Comparison of ENCODE assay signal across 9 cellular contexts in genomic region chr3:23685484-23686258, GRCh38.
DNase-seq lines count a peak whose midpoint lies in the region; ATAC-seq and TF ChIP-seq lines count a peak whose summit lies in the region.
"Had no signal": no experiment of that assay in that cellular context is flagged by ENCODE, and none has a peak within 500 bp of the region (broad histone marks: within the 10 kb centered on the region; RNA-seq: fewer than 3 reads in every experiment).

No MANE protein-coding gene starts in this region.

- POLR2A ChIA-PET in A673 (lab: Charles Lee; ENCODE audit: low non-redundant PET) = no interaction called here
- POLR2A ChIA-PET in CD4-positive, alpha-beta memory T cell (lab: Charles Lee; ENCODE audit: partially characterized antibody) = no interaction called here

- intact Hi-C loops in A673 (cut with micrococcal nuclease; ENCODE audit: unreplicated experiment) = no loop called here
- intact Hi-C loops in head of caudate nucleus (cut with DNase I) = no loop called here
- intact Hi-C loops in sciatic nerve (cut with DNase I) = no loop called here
- intact Hi-C loops in CD4-positive, alpha-beta memory T cell (cut with micrococcal nuclease) = no loop called here

- peaks cover 0 to 1% (median 0%) of the 10 kb centered on the region in 8 donors for H3K9me3 Mint-ChIP-seq in CD4-positive, alpha-beta memory T cell

- no peak overlapping the region for H3K27ac ChIP-seq in A673 (ENCODE audit: low read depth, low read length, poor library complexity, severe bottlenecking)
- no peak overlapping the region for H3K27ac ChIP-seq in CD4-positive, alpha-beta memory T cell (ENCODE audit: low read depth, low read length)

- H3K36me3 ChIP-seq in A673 (ENCODE audit: insufficient read depth, low read length, poor library complexity, severe bottlenecking) = no peaks in the 10 kb centered on the region
- no peaks in the 10 kb centered on the region for H3K36me3 ChIP-seq in CD4-positive, alpha-beta memory T cell (ENCODE audit: insufficient read depth, low read length)

- H3K36me3 Mint-ChIP-seq in CD4-positive, alpha-beta memory T cell = no peaks in the 10 kb centered on the region
- H3K36me3 Mint-ChIP-seq: activated naive CD8-positive, alpha-beta T cell treated with anti-CD3 and anti-CD28 coated beads, Interleukin-2, amount 10 ng/mL, durations not matched to agents 7 days and 5 days had no signal

- peaks cover 12% of the 10 kb centered on the region for H3K4me1 ChIP-seq in A673 (ENCODE audit: insufficient read depth, low read length, poor library complexity, severe bottlenecking)
- no peaks in the 10 kb centered on the region for H3K4me1 ChIP-seq in CD4-positive, alpha-beta memory T cell (ENCODE audit: insufficient read depth, low read length)

- TF ChIP-seq CTCF in A673 (conservative IDR thresholded peaks at IDR 0.05; ENCODE audit: low read depth, low read length) = no peak

- no peaks in the 10 kb centered on the region for H3K27me3 Mint-ChIP-seq in CD4-positive, alpha-beta memory T cell

- H3K4me1 Mint-ChIP-seq in CD4-positive, alpha-beta memory T cell = no peaks in the 10 kb centered on the region
- H3K4me1 Mint-ChIP-seq: activated naive CD8-positive, alpha-beta T cell treated with anti-CD3 and anti-CD28 coated beads, Interleukin-2, amount 10 ng/mL, durations not matched to agents 7 days and 5 days had no signal

- H3K27me3 ChIP-seq in A673 (replicated peaks; ENCODE audit: insufficient read depth, low read depth, low read length, poor library complexity) = no peaks in the 10 kb centered on the region
- H3K27me3 ChIP-seq in CD4-positive, alpha-beta memory T cell (ENCODE audit: insufficient read depth, low read length) = no peaks in the 10 kb centered on the region

- H3K9me3 ChIP-seq in A673 (ENCODE audit: low read depth, low read length, poor library complexity, severe bottlenecking) = no peaks in the 10 kb centered on the region
- H3K9me3 ChIP-seq in CD4-positive, alpha-beta memory T cell (ENCODE audit: control insufficient read depth in 1 of 2, low read length in 2 of 2) = no peaks in the 10 kb centered on the region

- peak; percentile 95 for ATAC-seq in sciatic nerve

- CTCF ChIA-PET in A673 (lab: Charles Lee) = no interaction called here
- CTCF ChIA-PET in CD4-positive, alpha-beta memory T cell (lab: Charles Lee; ENCODE audit: partially characterized antibody) = no interaction called here

- H3K27ac Mint-ChIP-seq in CD4-positive, alpha-beta memory T cell = no peak overlapping the region
- H3K27ac Mint-ChIP-seq: activated naive CD8-positive, alpha-beta T cell treated with anti-CD3 and anti-CD28 coated beads, Interleukin-2, amount 10 ng/mL, durations not matched to agents 7 days and 5 days had no signal

- no TSS peak for BruUV-seq in A673 (replicated peaks; lab: Mats Ljungman, UMichigan)

- DNase-seq in A673 (ENCODE audit: low spot score) (peak; percentile 91), H4 (ENCODE audit: low spot score) (peak; percentile 93), SW 1271 (lab: John Stamatoyannopoulos, UW) (peak; percentile 97 to 98), head of caudate nucleus (peak in 35 of 42 donors; percentile 15 to 86 (median 57)), sciatic nerve (ENCODE audit: low spot score) (peak; percentile 82), NCI-H128 (lab: John Stamatoyannopoulos, UW; ENCODE audit: unreplicated experiment) (no peak), SK-N-DZ (ENCODE audit: low spot score) (no peak)
- DNase-seq in CD4-positive, alpha-beta memory T cell = no peak
- DNase-seq: activated naive CD8-positive, alpha-beta T cell treated with anti-CD3 and anti-CD28 coated beads, Interleukin-2, amount 10 ng/mL, durations not matched to agents 7 days and 5 days had no signal

- no peak overlapping the region for H3K4me3 ChIP-seq in A673 (ENCODE audit: low read depth, low read length, poor library complexity, severe bottlenecking)
- no peak overlapping the region for H3K4me3 ChIP-seq in CD4-positive, alpha-beta memory T cell (ENCODE audit: low read length in 2 of 2)

- H3K4me3 Mint-ChIP-seq in CD4-positive, alpha-beta memory T cell = no peak overlapping the region
- H3K4me3 Mint-ChIP-seq: activated naive CD8-positive, alpha-beta T cell treated with anti-CD3 and anti-CD28 coated beads, Interleukin-2, amount 10 ng/mL, durations not matched to agents 7 days and 5 days had no signal

Comparison
In these comparisons a context has a peak if more than half of its experiments do, and no peak if none do; other contexts are left out.
1. DNase-seq: peak in A673 (single experiment), H4 (single experiment), SW 1271 (2 of 2), head of caudate nucleus (35 of 42) and sciatic nerve (single experiment); none in NCI-H128 (single experiment), SK-N-DZ (single experiment) and CD4-positive, alpha-beta memory T cell (0 of 5).